16 cellular contexts compared by ENCODE assay signal in genomic region chrX:104330966-104331365, GRCh38.
DNase-seq lines count a peak whose midpoint lies in the region; FAIRE-seq and TF ChIP-seq lines count a peak whose summit lies in the region.
"Had no signal": no experiment of that assay in that cellular context is flagged by ENCODE, and none has a peak within 500 bp of the region (broad histone marks: within the 10 kb centered on the region; RNA-seq: fewer than 3 reads in every experiment).

No MANE protein-coding gene starts in this region.

- H3K4me3 ChIP-seq in endothelial cell of umbilical vein (replicated peaks in 1 of 3; ENCODE audit: insufficient read depth in 1 of 3, low read depth in 1 of 3, low read length in 3 of 3): no peak overlapping the region
- no peak overlapping the region for H3K4me3 ChIP-seq in mesenchymal stem cell (ENCODE audit: insufficient read depth in 1 of 2, low read depth in 1 of 2, low read length in 2 of 2)
- no peak overlapping the region for H3K4me3 ChIP-seq in dorsolateral prefrontal cortex
- H3K4me3 ChIP-seq: right atrium auricular region had no signal

- no peak overlapping the region for H2BK5ac ChIP-seq in mesenchymal stem cell (ENCODE audit: low read depth, low read length, poor library complexity, severe bottlenecking)

- H3K9me3 ChIP-seq in endothelial cell of umbilical vein (replicated peaks; ENCODE audit: control insufficient read depth, insufficient read depth, low read length) (no peaks in the 10 kb centered on the region), mesenchymal stem cell (ENCODE audit: control insufficient read depth, low read length) (no peaks in the 10 kb centered on the region)
- H3K9me3 ChIP-seq: neutrophil, right atrium auricular region had no signal

- H2AFZ ChIP-seq in endothelial cell of umbilical vein (ENCODE audit: low read depth, low read length) (no peak overlapping the region), mesenchymal stem cell (ENCODE audit: low read depth, low read length) (no peak overlapping the region)

- WGBS in mesenchymal stem cell: no CpG with 5 or more reads among the region's 1 CpG

- H3K18ac ChIP-seq in mesenchymal stem cell (ENCODE audit: low read depth in 1 of 2, low read length in 2 of 2): no peak overlapping the region

- H3K23ac ChIP-seq in mesenchymal stem cell (ENCODE audit: low read length in 2 of 2): no peak overlapping the region

- POLR2A ChIA-PET in endothelial cell of umbilical vein (lab: Charles Lee): no interaction called here

- H3K4ac ChIP-seq in mesenchymal stem cell (ENCODE audit: low read depth in 1 of 2, low read length in 2 of 2): no peak overlapping the region

- no peaks in the 10 kb centered on the region for H3K36me3 ChIP-seq in endothelial cell of umbilical vein (ENCODE audit: control insufficient read depth in 2 of 2, extremely low read depth in 1 of 2, insufficient read depth in 2 of 2, low read length in 2 of 2)
- no peaks in the 10 kb centered on the region for H3K36me3 ChIP-seq in mesenchymal stem cell (ENCODE audit: control insufficient read depth in 1 of 2, insufficient read depth in 2 of 2, low read depth in 1 of 2, low read length in 2 of 2)
- H3K36me3 ChIP-seq: neutrophil, right atrium auricular region had no signal

- intact Hi-C loops in endothelial cell of umbilical vein (cut with micrococcal nuclease): no loop called here
- intact Hi-C loops in dorsolateral prefrontal cortex (cut with DNase I): no loop called here

- H3K9ac ChIP-seq in endothelial cell of umbilical vein (replicated peaks; ENCODE audit: extremely low read depth, insufficient read depth, low read length): no peak overlapping the region
- H3K9ac ChIP-seq in mesenchymal stem cell (ENCODE audit: low read length): no peak overlapping the region

- peak; percentile 91 for FAIRE-seq in endothelial cell of umbilical vein (lab: Jason Lieb, UNC)
- FAIRE-seq: GM19239 had no signal

- H3K9me1 ChIP-seq in endothelial cell of umbilical vein (replicated peaks; ENCODE audit: control insufficient read depth, extremely low read depth, insufficient read depth, low read length): no peaks in the 10 kb centered on the region

- CTCF ChIA-PET in endothelial cell of umbilical vein (lab: Charles Lee): no interaction called here

- peak overlapping the region; percentile 8 for H3K4me2 ChIP-seq in endothelial cell of umbilical vein (ENCODE audit: insufficient read depth, low read length)
- H3K4me2 ChIP-seq in mesenchymal stem cell (ENCODE audit: low read length, poor library complexity, severe bottlenecking): no peak overlapping the region

- H4K91ac ChIP-seq in mesenchymal stem cell (ENCODE audit: low read length): no peak overlapping the region

- H2AK5ac ChIP-seq in mesenchymal stem cell (ENCODE audit: low read length, severe bottlenecking): no peak overlapping the region

- H3K27ac ChIP-seq in endothelial cell of umbilical vein (ENCODE audit: insufficient read depth, low read depth, low read length) (peak overlapping the region; percentile 41), mesenchymal stem cell (ENCODE audit: low read length, poor library complexity, severe bottlenecking) (no peak overlapping the region), dorsolateral prefrontal cortex (no peak overlapping the region)
- H3K27ac ChIP-seq: neutrophil, right atrium auricular region had no signal

- H4K8ac ChIP-seq in mesenchymal stem cell (ENCODE audit: low read length): no peak overlapping the region

- dilution Hi-C loops in endothelial cell of umbilical vein (cut with MboI; ENCODE audit: extremely low pct_ligation_motif_present, low sequenced_read_pairs): no loop called here

- DNase-seq in AG20443 (ENCODE audit: low spot score) (peak; percentile 62), NCI-H226 (peak; percentile 57), endothelial cell of umbilical vein (ENCODE audit: low read depth, low spot score) (peak; percentile 6), mesenchymal stem cell (peak; percentile 73), dorsolateral prefrontal cortex (no peak), T-helper 9 cell (no peak), NCI-H526 (lab: John Stamatoyannopoulos, UW) (no peak), MV-4-11 (lab: John Stamatoyannopoulos, UW) (no peak)
- DNase-seq: activated CD4-positive, alpha-beta T cell treated with anti-CD3 and anti-CD28 coated beads, Interleukin-2, amount 50 U/mL, for 4 hours; activated T-cell treated with anti-CD3 and anti-CD28 coated beads, Interleukin-2, amount 50 U/mL, for 24 hours; central memory CD4-positive, alpha-beta T cell; head of caudate nucleus; islet precursor cell had no signal

- no peaks in the 10 kb centered on the region for H3K27me3 ChIP-seq in endothelial cell of umbilical vein (ENCODE audit: control insufficient read depth in 2 of 2, insufficient read depth in 2 of 2, low read length in 2 of 2)
- peaks cover 0 to 7% of the 10 kb centered on the region in 2 experiments for H3K27me3 ChIP-seq in mesenchymal stem cell (ENCODE audit: control insufficient read depth in 1 of 2, insufficient read depth in 1 of 2, low read length in 2 of 2)
- H3K27me3 ChIP-seq in dorsolateral prefrontal cortex: peaks cover 0 to 96% (median 39%) of the 10 kb centered on the region in 45 donors
- H3K27me3 ChIP-seq: neutrophil, right atrium auricular region had no signal

- H2BK120ac ChIP-seq in mesenchymal stem cell (ENCODE audit: low read depth, low read length): no peak overlapping the region

- no TSS peak for BruUV-seq in endothelial cell of umbilical vein (replicated peaks; lab: Mats Ljungman, UMichigan)

- no peak for TF ChIP-seq POLR2A in endothelial cell of umbilical vein (IDR thresholded peaks at IDR 0.05; ENCODE audit: low read depth, low read length)

- no peak overlapping the region for H3K14ac ChIP-seq in mesenchymal stem cell (ENCODE audit: low read length in 2 of 2)

- no peak overlapping the region for H2BK15ac ChIP-seq in mesenchymal stem cell (ENCODE audit: low read depth, poor library complexity, severe bottlenecking)

- no peaks in the 10 kb centered on the region for H4K20me1 ChIP-seq in endothelial cell of umbilical vein (replicated peaks; ENCODE audit: control insufficient read depth, extremely low read depth, insufficient read depth, low read length)

- TF ChIP-seq CTCF in endothelial cell of umbilical vein (IDR thresholded peaks at IDR 0.05; ENCODE audit: extremely low read depth in 1 of 2, insufficient read depth in 1 of 2, low read depth in 1 of 2, low read length in 2 of 2) (no peak), dorsolateral prefrontal cortex (IDR thresholded peaks at IDR 0.05 in 54 of 56, conservative IDR thresholded peaks at IDR 0.05 in 2 of 56; ENCODE audit: low read depth in 1 of 56, partially characterized antibody in 56 of 56) (no peak)

- H2BK12ac ChIP-seq in mesenchymal stem cell (ENCODE audit: low read length in 2 of 2): no peak overlapping the region

- H3K79me2 ChIP-seq in endothelial cell of umbilical vein (ENCODE audit: control insufficient read depth, insufficient read depth, low read length): no peaks in the 10 kb centered on the region

- no peaks in the 10 kb centered on the region for H3K79me1 ChIP-seq in mesenchymal stem cell (replicated peaks; ENCODE audit: low read length, poor library complexity, severe bottlenecking)

- H3K4me1 ChIP-seq in endothelial cell of umbilical vein (ENCODE audit: control insufficient read depth, extremely low read depth, insufficient read depth, low read length) (peaks cover 18% of the 10 kb centered on the region), mesenchymal stem cell (ENCODE audit: control insufficient read depth, insufficient read depth, low read depth, low read length) (no peaks in the 10 kb centered on the region)
- H3K4me1 ChIP-seq: right atrium auricular region had no signal

TF ChIP-seq in endothelial cell of umbilical vein, 7 proteins besides CTCF, POLR2A, EP300 and RAD21:
- TF ChIP-seq MYC (IDR thresholded peaks at IDR 0.05; ENCODE audit: low read depth, low read length) (no peak), POLR2AphosphoS5 (IDR thresholded peaks at IDR 0.05; ENCODE audit: insufficient read depth, low read depth, low read length) (no peak), EZH2 (IDR thresholded peaks at IDR 0.05; ENCODE audit: borderline replicate concordance, low read depth, low read length, severe bottlenecking) (no peak), MAX (IDR thresholded peaks at IDR 0.05; ENCODE audit: insufficient read depth, insufficient read length) (no peak), GATA2 (IDR thresholded peaks at IDR 0.05; ENCODE audit: insufficient read depth, insufficient read length, low read depth, low read length) (peak; percentile 40), JUN (IDR thresholded peaks at IDR 0.05; ENCODE audit: borderline replicate concordance, insufficient read depth, insufficient read length, low read depth) (no peak), FOS (IDR thresholded peaks at IDR 0.05; ENCODE audit: borderline replicate concordance, insufficient read depth, low read length) (peak; percentile 44)
TF ChIP-seq in endothelial cell of umbilical vein: peak in this region for 2.

Comparison
In these comparisons a context has a peak if more than half of its experiments do, and no peak if none do; other contexts are left out.
1. DNase-seq: peak in AG20443 (single experiment), NCI-H226 (single experiment), endothelial cell of umbilical vein (single experiment) and mesenchymal stem cell (single experiment); none in dorsolateral prefrontal cortex (0 of 10), T-helper 9 cell (single experiment), NCI-H526 (0 of 2) and MV-4-11 (single experiment).